ENCODE assay signal across 15 cellular contexts in the genomic region with DNA sequence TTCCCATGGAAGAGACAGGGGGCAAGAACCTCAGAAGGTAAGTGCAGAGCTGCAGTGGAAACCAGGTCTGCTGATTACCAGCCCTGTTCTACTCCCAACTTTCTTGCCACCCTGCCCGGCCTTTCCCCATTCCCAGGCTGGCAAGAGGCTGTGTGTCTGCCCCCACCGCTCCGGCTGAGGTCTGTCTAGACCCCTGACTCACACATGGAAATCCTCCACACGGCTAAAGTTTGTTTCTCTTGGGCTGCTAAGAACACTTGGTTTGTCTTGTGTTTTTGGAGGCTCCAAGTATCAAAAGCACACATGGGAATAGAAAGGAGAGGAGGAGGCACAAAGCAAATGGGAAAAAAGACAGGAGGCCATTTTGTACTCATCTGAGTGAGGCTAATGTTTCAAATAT.
DNase-seq lines count a peak whose midpoint lies in the region; ATAC-seq lines count a peak whose summit lies in the region.
"Had no signal": no experiment of that assay in that cellular context is flagged by ENCODE, and none has a peak within 500 bp of the region (broad histone marks: within the 10 kb centered on the region; RNA-seq: fewer than 3 reads in every experiment).

No MANE protein-coding gene starts in this region.

- H3K4me3 Mint-ChIP-seq in activated CD4-positive, alpha-beta T cell treated with anti-CD3 and anti-CD28 coated beads, Interleukin-2, amount 10 ng/mL, durations not matched to agents 24 days and 14 days: no peak overlapping the region
- no peak overlapping the region for H3K4me3 Mint-ChIP-seq in immature natural killer cell
- H3K4me3 Mint-ChIP-seq: B cell; CD14-positive monocyte; CD4-positive, alpha-beta T cell; CD8-positive, alpha-beta memory T cell had no signal

- H3K4me1 Mint-ChIP-seq in activated CD4-positive, alpha-beta T cell treated with anti-CD3 and anti-CD28 coated beads, Interleukin-2, amount 10 ng/mL, durations not matched to agents 24 days and 14 days: peaks cover 2% of the 10 kb centered on the region
- H3K4me1 Mint-ChIP-seq in immature natural killer cell: no peaks in the 10 kb centered on the region
- H3K4me1 Mint-ChIP-seq: B cell; CD8-positive, alpha-beta memory T cell had no signal

- H3K36me3 Mint-ChIP-seq in activated CD4-positive, alpha-beta T cell treated with anti-CD3 and anti-CD28 coated beads, Interleukin-2, amount 10 ng/mL, durations not matched to agents 24 days and 14 days (ENCODE audit: low read depth): no peaks in the 10 kb centered on the region
- H3K36me3 Mint-ChIP-seq in immature natural killer cell: no peaks in the 10 kb centered on the region
- H3K36me3 Mint-ChIP-seq: CD14-positive monocyte; CD8-positive, alpha-beta memory T cell had no signal

- ATAC-seq in HG02623 (IDR thresholded peaks at IDR 0.05; ENCODE audit: unreplicated experiment): no peak

- DNase-seq in activated CD4-positive, alpha-beta T cell treated with anti-CD3 and anti-CD28 coated beads, Interleukin-2, amount 10 ng/mL, durations not matched to agents 24 days and 14 days: peak; percentile 33
- no peak for DNase-seq in activated CD4-positive, alpha-beta T cell treated with anti-CD3 and anti-CD28 coated beads, Interleukin-2, amount 50 U/mL, for 4 hours
- DNase-seq in astrocyte of the hippocampus (ENCODE audit: low read depth, low spot score) (peak; percentile 55), islet precursor cell (peak; percentile 43), immature natural killer cell (no peak)
- DNase-seq: CD4-positive, alpha-beta T cell; CD8-positive, alpha-beta memory T cell; DMS 273 treated with DMSO at 0.1 percent for 48 hours; DMS79; GF-D8; H7; HCEC 1CT had no signal

- intact Hi-C loops in activated CD4-positive, alpha-beta T cell treated with anti-CD3 and anti-CD28 coated beads, Interleukin-2, amount 10 ng/mL, durations not matched to agents 24 days and 14 days (cut with micrococcal nuclease): no loop called here

- no peaks in the 10 kb centered on the region for H3K9me3 Mint-ChIP-seq in activated CD4-positive, alpha-beta T cell treated with anti-CD3 and anti-CD28 coated beads, Interleukin-2, amount 10 ng/mL, durations not matched to agents 24 days and 14 days
- H3K9me3 Mint-ChIP-seq in immature natural killer cell: peaks cover 0 to 2% (median 0%) of the 10 kb centered on the region in 6 donors
- H3K9me3 Mint-ChIP-seq: CD4-positive, alpha-beta T cell; CD8-positive, alpha-beta memory T cell had no signal

- no peak overlapping the region for H3K27ac Mint-ChIP-seq in activated CD4-positive, alpha-beta T cell treated with anti-CD3 and anti-CD28 coated beads, Interleukin-2, amount 10 ng/mL, durations not matched to agents 24 days and 14 days
- no peak overlapping the region for H3K27ac Mint-ChIP-seq in immature natural killer cell
- H3K27ac Mint-ChIP-seq: B cell; CD14-positive monocyte; CD4-positive, alpha-beta T cell; CD8-positive, alpha-beta memory T cell had no signal

- H3K27me3 Mint-ChIP-seq in activated CD4-positive, alpha-beta T cell treated with anti-CD3 and anti-CD28 coated beads, Interleukin-2, amount 10 ng/mL, durations not matched to agents 24 days and 14 days: peaks cover 12% of the 10 kb centered on the region
- H3K27me3 Mint-ChIP-seq in immature natural killer cell (ENCODE audit: low read depth in 3 of 3): peaks cover 0 to 9% (median 0%) of the 10 kb centered on the region in 3 donors
- H3K27me3 Mint-ChIP-seq: B cell; CD4-positive, alpha-beta T cell had no signal

Comparison
In these comparisons a context has a peak if more than half of its experiments do, and no peak if none do; other contexts are left out.
1. DNase-seq: peak in activated CD4-positive, alpha-beta T cell treated with anti-CD3 and anti-CD28 coated beads, Interleukin-2, amount 10 ng/mL, durations not matched to agents 24 days and 14 days (single experiment), astrocyte of the hippocampus (single experiment) and islet precursor cell (single experiment); none in activated CD4-positive, alpha-beta T cell treated with anti-CD3 and anti-CD28 coated beads, Interleukin-2, amount 50 U/mL, for 4 hours (0 of 2) and immature natural killer cell (0 of 3).